ENCODE assay signal across 8 cellular contexts in genomic region chr1:89719502-89720306, GRCh38.
DNase-seq lines count a peak whose midpoint lies in the region; ATAC-seq, FAIRE-seq and TF ChIP-seq lines count a peak whose summit lies in the region.

No MANE protein-coding gene starts in this region.

- H3K4me1 Mint-ChIP-seq in CD4-positive, alpha-beta memory T cell: peaks cover 52 to 81% (median 72%) of the 10 kb centered on the region in 4 donors

- CTCF ChIA-PET in CD4-positive, alpha-beta memory T cell (lab: Charles Lee; ENCODE audit: partially characterized antibody): interaction anchor here (0.9 to 5.3 kb wide), 15 partner anchors 8 to 188 kb away, joined by 3 to 54 read pairs (median 5); partner anchors contain the start of gene LRRC8C
- CTCF ChIA-PET in endothelial cell of umbilical vein (lab: Charles Lee): interaction anchor here (0.7 to 3.6 kb wide), 16 partner anchors 8 to 233 kb away, joined by 3 to 40 read pairs (median 3); partner anchors contain the start of gene LRRC8C

- peak overlapping the region; percentile 50 for H3K27ac ChIP-seq in CD4-positive, alpha-beta memory T cell (ENCODE audit: low read depth, low read length)
- H3K27ac ChIP-seq in endothelial cell of umbilical vein (ENCODE audit: insufficient read depth, low read depth, low read length) (peak overlapping the region; percentile 76), psoas muscle (no peak overlapping the region), adrenal gland (no peak overlapping the region)

- dilution Hi-C loops in endothelial cell of umbilical vein (cut with MboI; ENCODE audit: extremely low pct_ligation_motif_present, low sequenced_read_pairs): no loop called here

- TF ChIP-seq CTCF in endothelial cell of umbilical vein (IDR thresholded peaks at IDR 0.05; ENCODE audit: extremely low read depth in 1 of 2, insufficient read depth in 1 of 2, low read depth in 1 of 2, low read length in 2 of 2) (no peak), psoas muscle (IDR thresholded peaks at IDR 0.05) (no peak), adrenal gland (IDR thresholded peaks at IDR 0.05) (no peak)

- 64 to 73% (median 65%) methylated on average over 5 of the region's 5 CpGs for WGBS in psoas muscle, 3 donors
- WGBS in adrenal gland, 4 donors: 66 to 73% (median 70%) methylated on average over 5 of the region's 5 CpGs

- no peaks in the 10 kb centered on the region for H3K9me1 ChIP-seq in endothelial cell of umbilical vein (replicated peaks; ENCODE audit: control insufficient read depth, extremely low read depth, insufficient read depth, low read length)

- peak overlapping the region in 7 of 8 donors; percentile 25 to 83 (median 70) for H3K4me3 Mint-ChIP-seq in CD4-positive, alpha-beta memory T cell

- peak in 4 of 5 donors; percentile 30 to 45 (median 37) for DNase-seq in CD4-positive, alpha-beta memory T cell
- DNase-seq in NOMO-1 (lab: John Stamatoyannopoulos, UW; ENCODE audit: unreplicated experiment in 2 of 2) (peak; percentile 78 to 97), endothelial cell of umbilical vein (ENCODE audit: low read depth, low spot score) (peak; percentile 89), psoas muscle (no peak), adrenal gland (no peak), dedifferentiated amniotic fluid mesenchymal stem cell (ENCODE audit: extremely low spot score) (no peak)

- no peaks in the 10 kb centered on the region for H4K20me1 ChIP-seq in endothelial cell of umbilical vein (replicated peaks; ENCODE audit: control insufficient read depth, extremely low read depth, insufficient read depth, low read length)

- TSS peak; percentile 30 for BruUV-seq in endothelial cell of umbilical vein (replicated peaks; lab: Mats Ljungman, UMichigan)

- H3K9ac ChIP-seq in endothelial cell of umbilical vein (replicated peaks; ENCODE audit: extremely low read depth, insufficient read depth, low read length): peak overlapping the region; percentile 85

- no peak overlapping the region for H3K4me3 ChIP-seq in CD4-positive, alpha-beta memory T cell (ENCODE audit: low read length in 2 of 2)
- H3K4me3 ChIP-seq in endothelial cell of umbilical vein (replicated peaks in 1 of 3; ENCODE audit: insufficient read depth in 1 of 3, low read depth in 1 of 3, low read length in 3 of 3) (peak overlapping the region in 2 of 3 experiments; percentile 16 to 52), psoas muscle (no peak overlapping the region), adrenal gland (no peak overlapping the region)

- H3K27ac Mint-ChIP-seq in CD4-positive, alpha-beta memory T cell: peak overlapping the region; percentile 84 to 96 (median 91)

- no peak overlapping the region for H2AFZ ChIP-seq in endothelial cell of umbilical vein (ENCODE audit: low read depth, low read length)

- POLR2A ChIA-PET in CD4-positive, alpha-beta memory T cell (lab: Charles Lee; ENCODE audit: partially characterized antibody): interaction anchor here (0.7 to 5.1 kb wide), 21 partner anchors 9 to 194 kb away, joined by 3 to 72 read pairs (median 6); partner anchors contain the start of gene LRRC8C
- POLR2A ChIA-PET in endothelial cell of umbilical vein (lab: Charles Lee): interaction anchor here (1.0 to 1.6 kb wide), 2 partner anchors 27 to 84 kb away, joined by 3 to 4 read pairs; no protein-coding TSS in a partner anchor

- peaks cover 17 to 18% of the 10 kb centered on the region in 2 donors for H3K36me3 Mint-ChIP-seq in CD4-positive, alpha-beta memory T cell

- FAIRE-seq in endothelial cell of umbilical vein (lab: Jason Lieb, UNC): peak; percentile 67

- intact Hi-C loops in CD4-positive, alpha-beta memory T cell (cut with micrococcal nuclease): loop anchor here (1.0 to 2.0 kb wide), 5 partner anchors 13 to 86 kb away; partner anchors contain the start of gene LRRC8C
- intact Hi-C loops in endothelial cell of umbilical vein (cut with micrococcal nuclease) (loop anchor here (1.0 kb wide), 1 partner anchor 9 kb away; no protein-coding TSS in a partner anchor), psoas muscle (cut with DNase I) (no loop called here), adrenal gland (cut with DNase I) (no loop called here)

- H3K4me2 ChIP-seq in endothelial cell of umbilical vein (ENCODE audit: insufficient read depth, low read length): peak overlapping the region; percentile 93

- no peaks in the 10 kb centered on the region for H3K27me3 Mint-ChIP-seq in CD4-positive, alpha-beta memory T cell

- H3K36me3 ChIP-seq in CD4-positive, alpha-beta memory T cell (ENCODE audit: insufficient read depth, low read length): peaks cover under 1% of the 10 kb centered on the region
- H3K36me3 ChIP-seq in endothelial cell of umbilical vein (ENCODE audit: control insufficient read depth in 2 of 2, extremely low read depth in 1 of 2, insufficient read depth in 2 of 2, low read length in 2 of 2) (no peaks in the 10 kb centered on the region), psoas muscle (ENCODE audit: insufficient read depth in 1 of 2, low read depth in 1 of 2) (no peaks in the 10 kb centered on the region), adrenal gland (replicated peaks in 1 of 2) (no peaks in the 10 kb centered on the region)

- H3K9me3 ChIP-seq in CD4-positive, alpha-beta memory T cell (ENCODE audit: control insufficient read depth in 1 of 2, low read length in 2 of 2): no peaks in the 10 kb centered on the region
- no peaks in the 10 kb centered on the region for H3K9me3 ChIP-seq in endothelial cell of umbilical vein (replicated peaks; ENCODE audit: control insufficient read depth, insufficient read depth, low read length)
- no peaks in the 10 kb centered on the region for H3K9me3 ChIP-seq in psoas muscle
- no peaks in the 10 kb centered on the region for H3K9me3 ChIP-seq in adrenal gland (replicated peaks in 1 of 3)

- H3K4me1 ChIP-seq in CD4-positive, alpha-beta memory T cell (ENCODE audit: insufficient read depth, low read length): peaks cover 83% of the 10 kb centered on the region
- H3K4me1 ChIP-seq in endothelial cell of umbilical vein (ENCODE audit: control insufficient read depth, extremely low read depth, insufficient read depth, low read length): peaks cover 75% of the 10 kb centered on the region
- H3K4me1 ChIP-seq in psoas muscle: no peaks in the 10 kb centered on the region
- peaks cover 0 to 27% of the 10 kb centered on the region in 2 donors for H3K4me1 ChIP-seq in adrenal gland (replicated peaks in 1 of 2)

- ATAC-seq in GM19023 (IDR thresholded peaks at IDR 0.05; ENCODE audit: unreplicated experiment): peak; percentile 68
- peak; percentile 92 for ATAC-seq in HG03095 (IDR thresholded peaks at IDR 0.05; ENCODE audit: unreplicated experiment)
- no peak for ATAC-seq in psoas muscle

- peaks cover 33% of the 10 kb centered on the region for H3K79me2 ChIP-seq in endothelial cell of umbilical vein (ENCODE audit: control insufficient read depth, insufficient read depth, low read length)

- no peak for TF ChIP-seq POLR2A in endothelial cell of umbilical vein (IDR thresholded peaks at IDR 0.05; ENCODE audit: low read depth, low read length)
- no peak for TF ChIP-seq POLR2A in adrenal gland (IDR thresholded peaks at IDR 0.05)

- H3K27me3 ChIP-seq in CD4-positive, alpha-beta memory T cell (ENCODE audit: insufficient read depth, low read length): no peaks in the 10 kb centered on the region
- H3K27me3 ChIP-seq in endothelial cell of umbilical vein (ENCODE audit: control insufficient read depth in 2 of 2, insufficient read depth in 2 of 2, low read length in 2 of 2): no peaks in the 10 kb centered on the region
- H3K27me3 ChIP-seq in psoas muscle (ENCODE audit: insufficient read depth in 3 of 3, low read length in 2 of 3): no peaks in the 10 kb centered on the region
- no peaks in the 10 kb centered on the region for H3K27me3 ChIP-seq in adrenal gland

- H3K9me3 Mint-ChIP-seq in CD4-positive, alpha-beta memory T cell: peaks cover 0 to 2% (median 0%) of the 10 kb centered on the region in 8 donors

TF ChIP-seq in endothelial cell of umbilical vein, 7 proteins besides CTCF, POLR2A, EP300 and RAD21:
- TF ChIP-seq JUN (IDR thresholded peaks at IDR 0.05; ENCODE audit: borderline replicate concordance, insufficient read depth, insufficient read length, low read depth) (peak; percentile 67), GATA2 (IDR thresholded peaks at IDR 0.05; ENCODE audit: insufficient read depth, insufficient read length, low read depth, low read length) (peak; percentile 67), POLR2AphosphoS5 (IDR thresholded peaks at IDR 0.05; ENCODE audit: insufficient read depth, low read depth, low read length) (peak; percentile 35), FOS (IDR thresholded peaks at IDR 0.05; ENCODE audit: borderline replicate concordance, insufficient read depth, low read length) (peak; percentile 61), MYC (IDR thresholded peaks at IDR 0.05; ENCODE audit: low read depth, low read length) (no peak), EZH2 (IDR thresholded peaks at IDR 0.05; ENCODE audit: borderline replicate concordance, low read depth, low read length, severe bottlenecking) (no peak)

Comparison
In these comparisons a context has a peak if more than half of its experiments do, and no peak if none do; other contexts are left out.
1. DNase-seq: peak in CD4-positive, alpha-beta memory T cell (4 of 5), NOMO-1 (2 of 2) and endothelial cell of umbilical vein (single experiment); none in psoas muscle (0 of 2), adrenal gland (0 of 7) and dedifferentiated amniotic fluid mesenchymal stem cell (single experiment).
2. H3K27ac ChIP-seq: peak in CD4-positive, alpha-beta memory T cell (single experiment) and endothelial cell of umbilical vein (single experiment); none in psoas muscle (single experiment) and adrenal gland (0 of 5).
3. H3K4me3 ChIP-seq: peak in endothelial cell of umbilical vein (2 of 3); none in CD4-positive, alpha-beta memory T cell (0 of 2), psoas muscle (single experiment) and adrenal gland (0 of 4).
4. ATAC-seq: peak in GM19023 (single experiment) and HG03095 (single experiment); none in psoas muscle (0 of 4).
5. intact Hi-C loops: an anchor here in CD4-positive, alpha-beta memory T cell (1.0 to 2.0 kb wide) and endothelial cell of umbilical vein (1.0 kb wide); none called in psoas muscle and adrenal gland.